14 cellular contexts compared by ENCODE assay signal in genomic region chr10:76116523-76116922, GRCh38.
DNase-seq lines count a peak whose midpoint lies in the region; ATAC-seq and TF ChIP-seq lines count a peak whose summit lies in the region.
"Had no signal": no experiment of that assay in that cellular context is flagged by ENCODE, and none has a peak within 500 bp of the region (broad histone marks: within the 10 kb centered on the region; RNA-seq: fewer than 3 reads in every experiment).

No MANE protein-coding gene starts in this region.

- no peaks in the 10 kb centered on the region for H3K27me3 ChIP-seq in cardiac muscle cell
- H3K27me3 ChIP-seq in WERI-Rb-1 (ENCODE audit: insufficient read depth, low read depth, severe bottlenecking): no peaks in the 10 kb centered on the region
- no peaks in the 10 kb centered on the region for H3K27me3 ChIP-seq in trophoblast cell (ENCODE audit: insufficient read depth, low read length)

- H3K9me3 ChIP-seq in cardiac muscle cell (ENCODE audit: low read depth) (no peaks in the 10 kb centered on the region), WERI-Rb-1 (ENCODE audit: severe bottlenecking) (no peaks in the 10 kb centered on the region), trophoblast cell (ENCODE audit: insufficient read depth, low read depth, low read length) (peaks cover 4% of the 10 kb centered on the region)
- H3K9me3 ChIP-seq: Caco-2, HAP-1 had no signal

- TF ChIP-seq CTCF in cardiac muscle cell (IDR thresholded peaks at IDR 0.05; ENCODE audit: low read depth, low read length) (no peak), WERI-Rb-1 (IDR thresholded peaks at IDR 0.05; ENCODE audit: low read depth, low read length) (no peak)

- ATAC-seq in Right ventricle myocardium superior (ENCODE audit: poor library complexity) (no peak), HG03025 (IDR thresholded peaks at IDR 0.05; ENCODE audit: low FRiP score, unreplicated experiment) (no peak), HG02840 (IDR thresholded peaks at IDR 0.05; ENCODE audit: low FRiP score, unreplicated experiment) (no peak)
- ATAC-seq: CD8-positive, alpha-beta T cell had no signal

- peak overlapping the region; percentile 19 for H4K91ac ChIP-seq in trophoblast cell (ENCODE audit: low read depth, low read length)

- H2BK12ac ChIP-seq in trophoblast cell (ENCODE audit: low read length): no peak overlapping the region

- H3K36me3 ChIP-seq in cardiac muscle cell (no peaks in the 10 kb centered on the region), WERI-Rb-1 (no peaks in the 10 kb centered on the region), trophoblast cell (ENCODE audit: control insufficient read depth in 1 of 2, insufficient read depth in 2 of 2, low read length in 2 of 2) (no peaks in the 10 kb centered on the region)
- H3K36me3 ChIP-seq: HAP-1 had no signal

- no peak overlapping the region for H2BK120ac ChIP-seq in trophoblast cell (ENCODE audit: insufficient read depth, low read length, poor library complexity)

- H3K79me1 ChIP-seq in trophoblast cell (ENCODE audit: low read length): peaks cover 25% of the 10 kb centered on the region

- H3K14ac ChIP-seq in trophoblast cell (ENCODE audit: low read length): no peak overlapping the region

- H2AFZ ChIP-seq in trophoblast cell (ENCODE audit: insufficient read depth, low read length, poor library complexity): no peak overlapping the region

- no peak overlapping the region for H4K8ac ChIP-seq in trophoblast cell (ENCODE audit: low read depth, low read length)

- H3K9ac ChIP-seq in trophoblast cell (ENCODE audit: low read length): no peak overlapping the region

- peak overlapping the region; percentile 88 for H3K27ac ChIP-seq in cardiac muscle cell
- H3K27ac ChIP-seq in WERI-Rb-1: peak overlapping the region; percentile 46
- H3K27ac ChIP-seq in trophoblast cell (ENCODE audit: low read depth, low read length): no peak overlapping the region

- H3K23ac ChIP-seq in trophoblast cell (ENCODE audit: low read length): no peak overlapping the region

- H3K4me3 ChIP-seq in cardiac muscle cell: no peak overlapping the region
- H3K4me3 ChIP-seq in WERI-Rb-1 (ENCODE audit: low read depth, low read length): no peak overlapping the region
- H3K4me3 ChIP-seq in trophoblast cell (ENCODE audit: low read depth, low read length): no peak overlapping the region
- H3K4me3 ChIP-seq: HAP-1 had no signal

- H3K4me2 ChIP-seq in trophoblast cell (ENCODE audit: low read length): no peak overlapping the region

- H2BK5ac ChIP-seq in trophoblast cell (ENCODE audit: low read depth, low read length, poor library complexity): no peak overlapping the region

- no peak overlapping the region for H3K18ac ChIP-seq in trophoblast cell (ENCODE audit: low read length)

- H4K12ac ChIP-seq in trophoblast cell (ENCODE audit: low read depth, low read length): no peak overlapping the region

- intact Hi-C loops in Right ventricle myocardium superior (cut with DNase I): no loop called here

- H2AK5ac ChIP-seq in trophoblast cell (ENCODE audit: low read length): no peak overlapping the region

- WGBS in trophoblast cell (ENCODE audit: extremely low coverage, insufficient coverage, insufficient read length): no CpG with 5 or more reads among the region's 3 CpGs

- no peak overlapping the region for H3K4ac ChIP-seq in trophoblast cell (ENCODE audit: low read depth, low read length)

- peaks cover 1% of the 10 kb centered on the region for H3K79me2 ChIP-seq in trophoblast cell (ENCODE audit: control insufficient read depth, insufficient read depth, low read length, poor library complexity)

- DNase-seq in cardiac muscle cell (ENCODE audit: low read depth in 1 of 2, low spot score in 1 of 2) (no peak), Right ventricle myocardium superior (no peak), WERI-Rb-1 (no peak), trophoblast cell (no peak), NCI-H2081 treated with DMSO at 0.1 percent for 48 hours (lab: John Stamatoyannopoulos, UW) (no peak)
- DNase-seq: C1 segment of cervical spinal cord; Caco-2; CD8-positive, alpha-beta T cell; DMS 273 treated with DMSO at 0.1 percent for 48 hours; DND-41; GOT3 had no signal

- peaks cover 63% of the 10 kb centered on the region for H3K4me1 ChIP-seq in cardiac muscle cell (ENCODE audit: low read depth)
- peaks cover 13 to 28% of the 10 kb centered on the region in 2 experiments for H3K4me1 ChIP-seq in trophoblast cell (ENCODE audit: control insufficient read depth in 1 of 2, insufficient read depth in 2 of 2, low read length in 2 of 2)
- H3K4me1 ChIP-seq: HAP-1 had no signal
